ENCODE assay signal across 9 cellular contexts in genomic region chr15:67501177-67501835, GRCh38. TPM values are rescaled to one million over a fixed set of nuclear protein-coding genes. Genes with fewer than 3 reads are reported as not detected.
A peak's percentile ranks its signal among the peaks of the same experiment; 100 is the strongest.
DNase-seq lines count a peak whose midpoint lies in the region; ATAC-seq and TF ChIP-seq lines count a peak whose summit lies in the region.
"Had no signal": no experiment of that assay in that cellular context is flagged by ENCODE, and none has a peak within 500 bp of the region (broad histone marks: within the 10 kb centered on the region; RNA-seq: fewer than 3 reads in every experiment).

No MANE protein-coding gene starts in this region.

- H4K20me1 ChIP-seq in smooth muscle cell (ENCODE audit: low read depth): no peaks in the 10 kb centered on the region
- H4K20me1 ChIP-seq: BLaER1 had no signal

- H3K9ac ChIP-seq in smooth muscle cell (ENCODE audit: low read depth): no peak overlapping the region
- H3K9ac ChIP-seq: BLaER1 had no signal

- no peaks in the 10 kb centered on the region for H3K79me2 ChIP-seq in smooth muscle cell (ENCODE audit: low read depth)

- H3K27ac ChIP-seq in psoas muscle: no peak overlapping the region
- H3K27ac ChIP-seq in smooth muscle cell (ENCODE audit: low read depth): no peak overlapping the region
- H3K27ac ChIP-seq: BLaER1 had no signal

- ATAC-seq in psoas muscle (peak in 1 of 4 donors; percentile 67), HG02763 (IDR thresholded peaks at IDR 0.05; ENCODE audit: unreplicated experiment) (no peak)

- H3K36me3 ChIP-seq in psoas muscle (ENCODE audit: insufficient read depth in 1 of 2, low read depth in 1 of 2): no peaks in the 10 kb centered on the region
- H3K36me3 ChIP-seq in smooth muscle cell (ENCODE audit: low read depth): no peaks in the 10 kb centered on the region
- H3K36me3 ChIP-seq: BLaER1 had no signal

- intact Hi-C loops in psoas muscle (cut with DNase I) (loop anchor here (2.0 to 10.0 kb wide), 2 partner anchors 333 to 337 kb away; no protein-coding TSS in a partner anchor), lower leg skin (cut with DNase I; ENCODE audit: low total_unique reads) (no loop called here)

- no peak overlapping the region for H2AFZ ChIP-seq in smooth muscle cell (ENCODE audit: low read depth)

- H3K4me3 ChIP-seq in epithelial cell of esophagus (ENCODE audit: low read length): no peak overlapping the region
- no peak overlapping the region for H3K4me3 ChIP-seq in psoas muscle
- no peak overlapping the region for H3K4me3 ChIP-seq in smooth muscle cell
- no peak overlapping the region for H3K4me3 ChIP-seq in lower leg skin (ENCODE audit: low read depth, poor library complexity, severe bottlenecking)
- H3K4me3 ChIP-seq: BLaER1 had no signal

- no peaks in the 10 kb centered on the region for H3F3A ChIP-seq in smooth muscle cell (ENCODE audit: low read depth)

- TF ChIP-seq CTCF in epithelial cell of esophagus (IDR thresholded peaks at IDR 0.05; ENCODE audit: insufficient read depth, low read depth, low read length, missing control alignments) (peak; percentile 34), psoas muscle (IDR thresholded peaks at IDR 0.05) (peak; percentile 35), smooth muscle cell (IDR thresholded peaks at IDR 0.05; ENCODE audit: borderline replicate concordance, insufficient read depth, poor library complexity, severe bottlenecking) (no peak), lower leg skin (IDR thresholded peaks at IDR 0.05) (no peak)

- 21 to 33% (median 24%) methylated on average over 2 of the region's 2 CpGs for WGBS in psoas muscle, 3 donors
- WGBS in smooth muscle cell (ENCODE audit: low lambda C conversion rate): 59% methylated on average over 2 of the region's 2 CpGs
- WGBS in lower leg skin, 2 donors: 22 to 27% methylated on average over 2 of the region's 2 CpGs

- H3K9me3 ChIP-seq in psoas muscle: no peaks in the 10 kb centered on the region
- no peaks in the 10 kb centered on the region for H3K9me3 ChIP-seq in smooth muscle cell (replicated peaks; ENCODE audit: low read depth)
- H3K9me3 ChIP-seq: BLaER1 had no signal

- no peak for TF ChIP-seq POLR2A in lower leg skin (IDR thresholded peaks at IDR 0.05)

- no peak overlapping the region for H3K4me2 ChIP-seq in smooth muscle cell
- H3K4me2 ChIP-seq: BLaER1 had no signal

- no peaks in the 10 kb centered on the region for H3K4me1 ChIP-seq in psoas muscle
- H3K4me1 ChIP-seq in smooth muscle cell (ENCODE audit: low read depth): peaks cover 15% of the 10 kb centered on the region

- H3K27me3 ChIP-seq in psoas muscle (ENCODE audit: insufficient read depth in 3 of 3, low read length in 2 of 3) (no peaks in the 10 kb centered on the region), smooth muscle cell (ENCODE audit: low read depth) (no peaks in the 10 kb centered on the region)
- H3K27me3 ChIP-seq: BLaER1 had no signal

- DNase-seq in NCI-H1092 treated with DMSO at 0.1 percent for 48 hours (lab: John Stamatoyannopoulos, UW) (peak; percentile 42), NCI-H1092 (lab: John Stamatoyannopoulos, UW) (no peak), NCI-H774 (lab: John Stamatoyannopoulos, UW) (peak; percentile 20), epithelial cell of esophagus (ENCODE audit: low read depth) (peak; percentile 30), psoas muscle (no peak), smooth muscle cell (lab: John Stamatoyannopoulos, UW; ENCODE audit: unreplicated experiment) (no peak), lower leg skin (ENCODE audit: low spot score in 2 of 2) (no peak)

RNA-seq across cellular contexts. Expression of gene C15orf61, which starts 19.6 kb away (rescaled TPM):
- total RNA-seq in psoas muscle (10 to 100 TPM; 11.2 to 20.9 (median 11.9) TPM), smooth muscle cell (0.81 and 8.0 TPM in 2 replicates), lower leg skin (10 to 100 TPM in 3 of 4 donors, 1 to 10 TPM in 1; 8.2 to 19.0 (median 13.5) TPM)
- polyA plus RNA-seq in psoas muscle (10 to 100 TPM in 1 of 3 donors, 1 to 10 TPM in 2; 6.9 to 10.3 (median 8.2) TPM), smooth muscle cell (5.6 and 5.9 TPM in 2 replicates)

RNA-seq across cellular contexts. Expression of gene MAP2K5, which starts 41.2 kb away (rescaled TPM):
- total RNA-seq in psoas muscle: 10 to 100 TPM; 14.4 to 24.0 (median 17.8) TPM
- polyA plus RNA-seq in psoas muscle: 10 to 100 TPM in 1 of 3 donors, 1 to 10 TPM in 2; 9.8 to 16.5 (median 10.0) TPM
- 4.4 and 6.9 TPM in 2 replicates for total RNA-seq in smooth muscle cell
- polyA plus RNA-seq in smooth muscle cell: 7.4 and 18.3 TPM in 2 replicates
- total RNA-seq in lower leg skin: 10 to 100 TPM in 1 of 4 donors, 1 to 10 TPM in 3; 8.0 to 14.0 (median 9.1) TPM

Comparison
In these comparisons a context has a peak if more than half of its experiments do, and no peak if none do; other contexts are left out.
1. DNase-seq: peak in NCI-H1092 treated with DMSO at 0.1 percent for 48 hours (single experiment), NCI-H774 (single experiment) and epithelial cell of esophagus (single experiment); none in NCI-H1092 (single experiment), psoas muscle (0 of 2), smooth muscle cell (single experiment) and lower leg skin (0 of 2).
2. CTCF ChIP-seq: peak in epithelial cell of esophagus (single experiment) and psoas muscle (single experiment); none in smooth muscle cell (single experiment) and lower leg skin (0 of 3).